ENCODE assay signal across 20 cellular contexts in genomic region chr2:28150211-28150879, GRCh38.
DNase-seq lines count a peak whose midpoint lies in the region; ATAC-seq and TF ChIP-seq lines count a peak whose summit lies in the region.
"Had no signal": no experiment of that assay in that cellular context is flagged by ENCODE, and none has a peak within 500 bp of the region (broad histone marks: within the 10 kb centered on the region; RNA-seq: fewer than 3 reads in every experiment).

No MANE protein-coding gene starts in this region.

- no peak overlapping the region for H3K4me3 ChIP-seq in lower lobe of right lung
- H3K4me3 ChIP-seq in testis: no peak overlapping the region
- H3K4me3 ChIP-seq: GM23338, HAP-1 had no signal

- DNase-seq in Right ventricle myocardium inferior (ENCODE audit: missing footprints) (no peak), left cardiac atrium (no peak), lower lobe of right lung (no peak), testis (peak; percentile 37), nucleus accumbens (lab: John Stamatoyannopoulos, UW) (no peak), NCI-H2107 (lab: John Stamatoyannopoulos, UW) (no peak), NCI-H146 treated with DMSO at 0.1 percent for 48 hours (lab: John Stamatoyannopoulos, UW; ENCODE audit: unreplicated experiment) (no peak)
- DNase-seq: AML-193; C1 segment of cervical spinal cord; CD8-positive, alpha-beta T cell; DMS153; MV-4-11; NCI-H1105 treated with DMSO at 0.1 percent for 48 hours; NCI-H1694; NK-92 treated with Interleukin-12 subunit alpha and Interleukin-12 subunit beta, amount 100 ng/mL, for 24 hours; SIG-M5 had no signal

- TF ChIP-seq CTCF in lower lobe of right lung (IDR thresholded peaks at IDR 0.05): no peak
- no peak for TF ChIP-seq CTCF in testis (IDR thresholded peaks at IDR 0.05)

- H3K4me1 ChIP-seq in lower lobe of right lung: peaks cover 13% of the 10 kb centered on the region
- H3K4me1 ChIP-seq in testis: peaks cover 7% of the 10 kb centered on the region
- H3K4me1 ChIP-seq: HAP-1 had no signal

- H3K27me3 ChIP-seq in lower lobe of right lung (ENCODE audit: low read depth) (no peaks in the 10 kb centered on the region), testis (no peaks in the 10 kb centered on the region)

- ATAC-seq in Right ventricle myocardium inferior (peak; percentile 42), left cardiac atrium (no peak), lower lobe of right lung (peak; percentile 73 to 81), HG03045 (IDR thresholded peaks at IDR 0.05; ENCODE audit: unreplicated experiment) (no peak)
- ATAC-seq: CD8-positive, alpha-beta T cell; GM23338 had no signal

- no peak for TF ChIP-seq POLR2A in testis (IDR thresholded peaks at IDR 0.05)

- WGBS in testis, 2 donors: 51 to 70% methylated on average over 5 of the region's 5 CpGs

- H3K9me3 ChIP-seq in lower lobe of right lung: peaks cover 2% of the 10 kb centered on the region
- H3K9me3 ChIP-seq in testis: no peaks in the 10 kb centered on the region
- H3K9me3 ChIP-seq: HAP-1 had no signal

- H3K36me3 ChIP-seq in lower lobe of right lung (no peaks in the 10 kb centered on the region), testis (ENCODE audit: low read depth, missing control alignments) (no peaks in the 10 kb centered on the region)
- H3K36me3 ChIP-seq: HAP-1 had no signal

- no peak overlapping the region for H3K27ac ChIP-seq in lower lobe of right lung
- H3K27ac ChIP-seq in testis: no peak overlapping the region
- H3K27ac ChIP-seq: RWPE1 had no signal

- intact Hi-C loops in Right ventricle myocardium inferior (cut with DNase I) (no loop called here), left cardiac atrium (cut with DNase I) (no loop called here), lower lobe of right lung (cut with DNase I) (no loop called here), testis (cut with DNase I; ENCODE audit: low total_unique reads) (no loop called here)

Comparison
In these comparisons a context has a peak if more than half of its experiments do, and no peak if none do; other contexts are left out.
1. ATAC-seq: peak in Right ventricle myocardium inferior (single experiment) and lower lobe of right lung (2 of 2); none in left cardiac atrium (0 of 2) and HG03045 (single experiment).